In genomic region chr2:39696838-39697237, GRCh38 we compare ENCODE assay signal across 7 cellular contexts. TPM values are rescaled to one million over a fixed set of nuclear protein-coding genes. Genes with fewer than 3 reads are reported as not detected.
DNase-seq lines count a peak whose midpoint lies in the region; ATAC-seq and TF ChIP-seq lines count a peak whose summit lies in the region.

No MANE protein-coding gene starts in this region.

- H3K27me3 Mint-ChIP-seq in activated T-helper 17 cell treated with anti-CD3 and anti-CD28 coated beads, Interleukin-2, amount 50 U/mL, for 72 hours = peaks cover 18% of the 10 kb centered on the region

- TF ChIP-seq POLR2A in tibial nerve (IDR thresholded peaks at IDR 0.05) (no peak), spleen (IDR thresholded peaks at IDR 0.05) (no peak)

- H3K27ac ChIP-seq in right atrium auricular region = peak overlapping the region; percentile 44 to 81
- H3K27ac ChIP-seq in tibial nerve = peak overlapping the region in 1 of 4 donors; percentile 45
- H3K27ac ChIP-seq in spleen = no peak overlapping the region

- TF ChIP-seq EP300 in Ishikawa (IDR thresholded peaks at IDR 0.05; ENCODE audit: borderline replicate concordance) = no peak
- no peak for TF ChIP-seq EP300 in tibial nerve (IDR thresholded peaks at IDR 0.05)

- no peak overlapping the region for H3K4me3 Mint-ChIP-seq in activated T-helper 17 cell treated with anti-CD3 and anti-CD28 coated beads, Interleukin-2, amount 50 U/mL, for 72 hours

- H3K27me3 ChIP-seq in right atrium auricular region (no peaks in the 10 kb centered on the region), tibial nerve (no peaks in the 10 kb centered on the region), spleen (replicated peaks in 1 of 7) (no peaks in the 10 kb centered on the region)

- ATAC-seq in SK-N-SH treated with all-trans-retinoic acid at 6 μM for 48 hours (peak; percentile 92), HG03520 (IDR thresholded peaks at IDR 0.05; ENCODE audit: unreplicated experiment) (no peak)
- no peak for ATAC-seq in activated T-helper 17 cell treated with anti-CD3 and anti-CD28 coated beads, Interleukin-2, amount 50 U/mL, for 72 hours (replicated peaks)

- H3K4me3 ChIP-seq in right atrium auricular region (no peak overlapping the region), tibial nerve (no peak overlapping the region), spleen (no peak overlapping the region)

- H3K36me3 ChIP-seq in right atrium auricular region (no peaks in the 10 kb centered on the region), tibial nerve (no peaks in the 10 kb centered on the region), spleen (no peaks in the 10 kb centered on the region)

- TF ChIP-seq RAD21 in Ishikawa (IDR thresholded peaks at IDR 0.05; ENCODE audit: low read depth) = peak; percentile 67

- no peaks in the 10 kb centered on the region for H3K36me3 Mint-ChIP-seq in activated T-helper 17 cell treated with anti-CD3 and anti-CD28 coated beads, Interleukin-2, amount 50 U/mL, for 72 hours (ENCODE audit: low read depth)

- TF ChIP-seq CTCF in right atrium auricular region (IDR thresholded peaks at IDR 0.05) (peak; percentile 18 to 71), tibial nerve (IDR thresholded peaks at IDR 0.05) (peak in 4 of 5 experiments; percentile 22 to 62 (median 42)), spleen (IDR thresholded peaks at IDR 0.05 in 8 of 11, conservative IDR thresholded peaks at IDR 0.05 in 3 of 11) (peak in 4 of 11 experiments; percentile 11 to 27 (median 14))

- H3K4me1 ChIP-seq in right atrium auricular region (peaks cover 0 to 23% of the 10 kb centered on the region in 2 donors), tibial nerve (peaks cover 0 to 14% (median 0%) of the 10 kb centered on the region in 4 donors), spleen (no peaks in the 10 kb centered on the region)

- H3K4me1 Mint-ChIP-seq in activated T-helper 17 cell treated with anti-CD3 and anti-CD28 coated beads, Interleukin-2, amount 50 U/mL, for 72 hours = no peaks in the 10 kb centered on the region

- H3K9me3 ChIP-seq in right atrium auricular region (peaks cover 0 to 24% of the 10 kb centered on the region in 2 donors), tibial nerve (peaks cover 0 to 27% (median 9%) of the 10 kb centered on the region in 4 donors), spleen (peaks cover 3 to 26% (median 25%) of the 10 kb centered on the region in 8 donors)

- H3K27ac Mint-ChIP-seq in activated T-helper 17 cell treated with anti-CD3 and anti-CD28 coated beads, Interleukin-2, amount 50 U/mL, for 72 hours = no peak overlapping the region

- intact Hi-C loops in spleen (cut with DNase I; ENCODE audit: low total_unique reads) = no loop called here

- peaks cover 8% of the 10 kb centered on the region for H3K9me3 Mint-ChIP-seq in activated T-helper 17 cell treated with anti-CD3 and anti-CD28 coated beads, Interleukin-2, amount 50 U/mL, for 72 hours

- DNase-seq in right atrium auricular region (ENCODE audit: low spot score) = no peak
- no peak for DNase-seq in tibial nerve (ENCODE audit: low spot score in 2 of 2)
- no peak for DNase-seq in spleen

- 25 to 27% methylated on average over 1 of the region's 1 CpG for WGBS in tibial nerve, 2 donors
- 56 to 76% (median 71%) methylated on average over 1 of the region's 1 CpG for WGBS in spleen, 5 donors

TF ChIP-seq in Ishikawa, 13 proteins besides CTCF, POLR2A, EP300 and RAD21:
- no peak for TF ChIP-seq USF1 (IDR thresholded peaks at IDR 0.05)
- TF ChIP-seq REST (IDR thresholded peaks at IDR 0.05; ENCODE audit: low read depth) = no peak
- no peak for TF ChIP-seq CEBPB (IDR thresholded peaks at IDR 0.05)
- TF ChIP-seq TAF1 (IDR thresholded peaks at IDR 0.05; ENCODE audit: low read depth) = no peak
- no peak for TF ChIP-seq FOXM1 (IDR thresholded peaks at IDR 0.05; ENCODE audit: borderline replicate concordance, low read depth)
- TF ChIP-seq CREB1 (IDR thresholded peaks at IDR 0.05; ENCODE audit: low read depth) = no peak
- no peak for TF ChIP-seq TCF12 (IDR thresholded peaks at IDR 0.05; ENCODE audit: low read depth)
- TF ChIP-seq EGR1 (IDR thresholded peaks at IDR 0.05) = no peak
- no peak for TF ChIP-seq NFIC (IDR thresholded peaks at IDR 0.05)
TF ChIP-seq in Ishikawa: peak in this region for 0.

TF ChIP-seq in SK-N-SH treated with all-trans-retinoic acid at 6 μM for 48 hours, 23 proteins besides CTCF, POLR2A, EP300 and RAD21:
- TF ChIP-seq TCF4 (CRISPR knock-in tag; IDR thresholded peaks at IDR 0.05; ENCODE audit: borderline replicate concordance) (no peak), ZFP30 (CRISPR knock-in tag; IDR thresholded peaks at IDR 0.05) (peak; percentile 46; the same call in 1 of the 2 replicates)

RNA-seq across cellular contexts. Expression of gene TMEM178A, which starts 31.1 kb away (rescaled TPM):
- total RNA-seq in right atrium auricular region (1 to 10 TPM; 2.9 to 4.3 TPM), tibial nerve (10 to 100 TPM in 1 of 4 donors, 1 to 10 TPM in 3; 3.0 to 12.9 (median 5.8) TPM), spleen (1 to 10 TPM in 2 of 7 donors, under 1 TPM in 5; 0.49 to 2.0 (median 0.85) TPM)
- polyA plus RNA-seq in spleen = 1 to 10 TPM in 2 of 3 donors, under 1 TPM in 1; 0.74 to 2.1 (median 1.9) TPM
- under 1 TPM in 1 of 2 donors, not detected in 1; 0.42 TPM for total RNA-seq in activated T-helper 17 cell treated with anti-CD3 and anti-CD28 coated beads, Interleukin-2, amount 50 U/mL, for 72 hours

Comparison
In these comparisons a context has a peak if more than half of its experiments do, and no peak if none do; other contexts are left out.
1. H3K27ac ChIP-seq: peak in right atrium auricular region (2 of 2); none in spleen (0 of 8).